20 cellular contexts compared by ENCODE assay signal in the genomic region with DNA sequence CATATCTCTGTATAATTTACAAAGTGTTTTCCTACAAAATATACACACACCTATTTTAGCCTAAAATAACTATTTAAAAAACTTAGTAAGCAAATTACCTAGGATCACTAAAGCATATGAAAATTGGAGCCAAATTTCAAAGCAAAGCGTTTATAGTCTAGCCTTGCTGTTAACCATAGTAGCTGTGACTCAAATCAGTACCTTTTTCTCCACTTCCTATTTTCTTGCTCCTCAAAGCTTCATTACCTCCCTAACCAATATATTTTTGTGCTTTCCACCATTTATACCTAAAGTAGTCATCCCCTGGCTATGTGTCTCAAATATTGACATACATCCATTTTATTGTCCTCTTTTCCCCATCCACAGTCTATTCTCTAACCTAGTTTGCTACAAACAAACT.
DNase-seq lines count a peak whose midpoint lies in the region; ATAC-seq, FAIRE-seq and TF ChIP-seq lines count a peak whose summit lies in the region.
"Had no signal": no experiment of that assay in that cellular context is flagged by ENCODE, and none has a peak within 500 bp of the region (broad histone marks: within the 10 kb centered on the region; RNA-seq: fewer than 3 reads in every experiment).

No MANE protein-coding gene starts in this region.

- no peaks in the 10 kb centered on the region for H3K4me1 Mint-ChIP-seq in Caco-2 (ENCODE audit: low read depth, unreplicated experiment)
- no peaks in the 10 kb centered on the region for H3K4me1 Mint-ChIP-seq in activated CD8-positive, alpha-beta T cell treated with anti-CD3 and anti-CD28 coated beads, Interleukin-2, amount 10 ng/mL, durations not matched to agents 7 days and 5 days (ENCODE audit: low read depth)
- H3K4me1 Mint-ChIP-seq: CD4-positive, CD25-positive, alpha-beta regulatory T cell; GM23338; H9 had no signal

- TF ChIP-seq CTCF in Caco-2 (IDR thresholded peaks at IDR 0.05; ENCODE audit: insufficient read depth in 1 of 2, low read depth in 1 of 2, low read length in 1 of 2, severe bottlenecking in 1 of 2, unreplicated experiment in 1 of 2), result no peak

- H3K27me3 ChIP-seq in Caco-2 (replicated peaks; ENCODE audit: control insufficient read depth, insufficient read depth, low read length), result no peaks in the 10 kb centered on the region
- H3K27me3 ChIP-seq: BLaER1, Peyer's patch had no signal

- TF ChIP-seq POLR2A in GM12891 (IDR thresholded peaks at IDR 0.05; ENCODE audit: low read depth, low read length), result no peak

- no peaks in the 10 kb centered on the region for H3K9me3 ChIP-seq in Caco-2
- H3K9me3 ChIP-seq: BLaER1, Peyer's patch had no signal

- no peak overlapping the region for H3K27ac Mint-ChIP-seq in Caco-2 (ENCODE audit: unreplicated experiment)
- no peak overlapping the region for H3K27ac Mint-ChIP-seq in activated CD8-positive, alpha-beta T cell treated with anti-CD3 and anti-CD28 coated beads, Interleukin-2, amount 10 ng/mL, durations not matched to agents 7 days and 5 days
- H3K27ac Mint-ChIP-seq: CD4-positive, CD25-positive, alpha-beta regulatory T cell; GM23338; H9 had no signal

- peaks cover 17% of the 10 kb centered on the region for H3K9me3 Mint-ChIP-seq in Caco-2 (ENCODE audit: unreplicated experiment)
- no peaks in the 10 kb centered on the region for H3K9me3 Mint-ChIP-seq in activated CD8-positive, alpha-beta T cell treated with anti-CD3 and anti-CD28 coated beads, Interleukin-2, amount 10 ng/mL, durations not matched to agents 7 days and 5 days (ENCODE audit: insufficient read depth)

- H3K4me1 ChIP-seq in Caco-2, result no peaks in the 10 kb centered on the region
- H3K4me1 ChIP-seq: BLaER1, Peyer's patch had no signal

- H3K4me3 Mint-ChIP-seq in Caco-2 (ENCODE audit: unreplicated experiment), result no peak overlapping the region
- no peak overlapping the region for H3K4me3 Mint-ChIP-seq in activated CD8-positive, alpha-beta T cell treated with anti-CD3 and anti-CD28 coated beads, Interleukin-2, amount 10 ng/mL, durations not matched to agents 7 days and 5 days
- H3K4me3 Mint-ChIP-seq: CD4-positive, CD25-positive, alpha-beta regulatory T cell; GM23338; H9 had no signal

- no peaks in the 10 kb centered on the region for H3K27me3 Mint-ChIP-seq in Caco-2 (ENCODE audit: insufficient read depth, unreplicated experiment)
- H3K27me3 Mint-ChIP-seq in activated CD8-positive, alpha-beta T cell treated with anti-CD3 and anti-CD28 coated beads, Interleukin-2, amount 10 ng/mL, durations not matched to agents 7 days and 5 days (ENCODE audit: low read depth), result no peaks in the 10 kb centered on the region
- H3K27me3 Mint-ChIP-seq: CD4-positive, CD25-positive, alpha-beta regulatory T cell had no signal

- H3K36me3 ChIP-seq in Caco-2 (ENCODE audit: control insufficient read depth, insufficient read depth, low read length), result no peaks in the 10 kb centered on the region
- H3K36me3 ChIP-seq: BLaER1, Peyer's patch had no signal

- H3K4me3 ChIP-seq in Caco-2 (ENCODE audit: low read depth, low read length), result no peak overlapping the region
- H3K4me3 ChIP-seq: BLaER1, GM23338, K562, Peyer's patch, SK-N-MC had no signal

- intact Hi-C loops in Caco-2 (cut with micrococcal nuclease; ENCODE audit: unreplicated experiment), result no loop called here

- POLR2A ChIA-PET in Caco-2 (lab: Charles Lee), result no interaction called here
- POLR2A ChIA-PET in activated CD8-positive, alpha-beta T cell treated with anti-CD3 and anti-CD28 coated beads, Interleukin-2, amount 10 ng/mL, durations not matched to agents 7 days and 5 days (lab: Charles Lee), result no interaction called here

- no peaks in the 10 kb centered on the region for H3K36me3 Mint-ChIP-seq in Caco-2 (ENCODE audit: insufficient read depth, unreplicated experiment)
- H3K36me3 Mint-ChIP-seq in activated CD8-positive, alpha-beta T cell treated with anti-CD3 and anti-CD28 coated beads, Interleukin-2, amount 10 ng/mL, durations not matched to agents 7 days and 5 days (ENCODE audit: low read depth), result no peaks in the 10 kb centered on the region
- H3K36me3 Mint-ChIP-seq: CD4-positive, CD25-positive, alpha-beta regulatory T cell had no signal

- BruUV-seq in Caco-2 (replicated peaks; lab: Mats Ljungman, UMichigan), result no TSS peak

- CTCF ChIA-PET in Caco-2 (lab: Charles Lee), result no interaction called here
- CTCF ChIA-PET in activated CD8-positive, alpha-beta T cell treated with anti-CD3 and anti-CD28 coated beads, Interleukin-2, amount 10 ng/mL, durations not matched to agents 7 days and 5 days (lab: Charles Lee), result no interaction called here

- no peak for DNase-seq in GM12891 (ENCODE audit: insufficient read length, low spot score)
- no peak for DNase-seq in NCI-H748 treated with DMSO at 0.1 percent for 48 hours (lab: John Stamatoyannopoulos, UW)
- no peak for DNase-seq in effector CD8-positive, alpha-beta T cell (lab: John Stamatoyannopoulos, UW)
- DNase-seq in Caco-2, result no peak
- DNase-seq in activated CD8-positive, alpha-beta T cell treated with anti-CD3 and anti-CD28 coated beads, Interleukin-2, amount 10 ng/mL, durations not matched to agents 7 days and 5 days, result no peak
- DNase-seq: CD4-positive, CD25-positive, alpha-beta regulatory T cell; H9; NCI-H2029; NCI-H446; NCI-H524 treated with DMSO at 0.1 percent for 48 hours; Peyer's patch; SIG-M5 had no signal

- ATAC-seq in GM18858 (IDR thresholded peaks at IDR 0.05; ENCODE audit: unreplicated experiment) (peak; percentile 54), GM19395 (IDR thresholded peaks at IDR 0.05; ENCODE audit: unreplicated experiment) (peak; percentile 49), HG03432 (IDR thresholded peaks at IDR 0.05; ENCODE audit: unreplicated experiment) (peak; percentile 48)
- ATAC-seq in activated CD8-positive, alpha-beta T cell treated with anti-CD3 and anti-CD28 coated beads, Interleukin-2, amount 10 ng/mL, durations not matched to agents 7 days and 5 days, result no peak
- ATAC-seq: GM23338, K562 had no signal

- no peak for FAIRE-seq in GM12891 (lab: Jason Lieb, UNC)
- FAIRE-seq: D721Med, K562 had no signal

TF ChIP-seq in GM12891, 5 proteins besides CTCF, POLR2A, EP300 and RAD21:
- TF ChIP-seq SPI1 (IDR thresholded peaks at IDR 0.05; ENCODE audit: low read depth, low read length) (peak; percentile 68), POLR2AphosphoS5 (IDR thresholded peaks at IDR 0.05; ENCODE audit: low read depth, low read length) (no peak)
